ENCODE assay signal across 12 cellular contexts in genomic region chr2:69046221-69046662, GRCh38. TPM values are rescaled to one million over a fixed set of nuclear protein-coding genes. Genes with fewer than 3 reads are reported as not detected.
DNase-seq lines count a peak whose midpoint lies in the region; ATAC-seq, FAIRE-seq and TF ChIP-seq lines count a peak whose summit lies in the region.
"Had no signal": no experiment of that assay in that cellular context is flagged by ENCODE, and none has a peak within 500 bp of the region (broad histone marks: within the 10 kb centered on the region; RNA-seq: fewer than 3 reads in every experiment).

No MANE protein-coding gene starts in this region.

- H3K36me3 Mint-ChIP-seq in nephron progenitor cell (ENCODE audit: low read depth), result peaks cover 82% of the 10 kb centered on the region

- H3K27ac ChIP-seq in PC-9 (peak overlapping the region; percentile 20), H1 (ENCODE audit: low read depth, low read length) (no peak overlapping the region), aorta (ENCODE audit: low read depth in 1 of 2, low read length in 2 of 2) (peak overlapping the region in 1 of 2 donors; percentile 52), lower lobe of right lung (no peak overlapping the region)
- H3K27ac ChIP-seq: transverse colon had no signal

- TF ChIP-seq EP300 in H1 (IDR thresholded peaks at IDR 0.05; ENCODE audit: borderline replicate concordance in 1 of 2, low read depth in 2 of 2, low read length in 2 of 2), result no peak

- H3K27ac Mint-ChIP-seq in nephron progenitor cell, result peak overlapping the region; percentile 60

- no peak overlapping the region for H4K5ac ChIP-seq in H1 (ENCODE audit: insufficient read length, low read depth, low read length)

- H2BK5ac ChIP-seq in H1 (ENCODE audit: low read depth, low read length), result no peak overlapping the region

- peaks cover 15% of the 10 kb centered on the region for H3K4me1 Mint-ChIP-seq in nephron progenitor cell

- intact Hi-C loops in PC-9 (cut with micrococcal nuclease; ENCODE audit: unreplicated experiment), result no loop called here
- intact Hi-C loops in aorta (cut with DNase I), result no loop called here
- intact Hi-C loops in lower lobe of right lung (cut with DNase I), result no loop called here

- H4K8ac ChIP-seq in H1 (ENCODE audit: extremely low read depth, insufficient read depth, low read length), result no peak overlapping the region; the same call in 1 of the 2 replicates

- H3K18ac ChIP-seq in H1 (ENCODE audit: extremely low read depth, low read length), result no peak overlapping the region

- no peak overlapping the region for H2BK20ac ChIP-seq in H1 (ENCODE audit: low read length)

- H3K4me2 ChIP-seq in PC-9 (peak overlapping the region; percentile 17), H1 (ENCODE audit: insufficient read depth in 1 of 2, low read depth in 2 of 2, low read length in 2 of 2) (no peak overlapping the region)

- H3K36me3 ChIP-seq in PC-9 (ENCODE audit: low read depth), result no peaks in the 10 kb centered on the region
- H3K36me3 ChIP-seq in H1 (ENCODE audit: control insufficient read depth in 2 of 4, insufficient read depth in 4 of 4, low read length in 3 of 4), result peaks cover 0 to 7% (median 0%) of the 10 kb centered on the region in 4 experiments; a peak in 2 of 8 replicates
- peaks cover 0 to 7% of the 10 kb centered on the region in 2 donors for H3K36me3 ChIP-seq in aorta (ENCODE audit: control insufficient read depth in 1 of 2, insufficient read depth in 2 of 2, low read length in 1 of 2)
- H3K36me3 ChIP-seq in lower lobe of right lung, result peaks cover 12% of the 10 kb centered on the region
- H3K36me3 ChIP-seq: transverse colon had no signal

- H3K9me3 ChIP-seq in PC-9 (ENCODE audit: insufficient read depth, low read depth) (no peaks in the 10 kb centered on the region), H1 (ENCODE audit: insufficient read depth in 2 of 2, low read depth in 1 of 2, low read length in 1 of 2) (no peaks in the 10 kb centered on the region), aorta (ENCODE audit: control insufficient read depth, low read length) (no peaks in the 10 kb centered on the region), lower lobe of right lung (no peaks in the 10 kb centered on the region)
- H3K9me3 ChIP-seq: transverse colon had no signal

- TF ChIP-seq RAD21 in H1 (IDR thresholded peaks at IDR 0.05 in 1 of 2, conservative IDR thresholded peaks at IDR 0.05 in 1 of 2; ENCODE audit: low read depth in 2 of 2, low read length in 2 of 2), result no peak

- no peaks in the 10 kb centered on the region for H4K20me1 ChIP-seq in PC-9 (ENCODE audit: insufficient read depth)
- peaks cover 5 to 6% of the 10 kb centered on the region in 2 experiments for H4K20me1 ChIP-seq in H1 (replicated peaks in 1 of 2; ENCODE audit: control insufficient read depth in 1 of 2, insufficient read depth in 2 of 2, low read length in 2 of 2)

- no peak overlapping the region for H3K9ac ChIP-seq in H1 (replicated peaks in 1 of 4; ENCODE audit: extremely low read depth in 1 of 4, low read depth in 3 of 4, low read length in 3 of 4)

- no peak overlapping the region for H3K4me3 Mint-ChIP-seq in nephron progenitor cell

- H3K27me3 ChIP-seq in PC-9 (ENCODE audit: insufficient read depth, low read depth) (no peaks in the 10 kb centered on the region), H1 (replicated peaks in 1 of 4; ENCODE audit: control insufficient read depth in 3 of 4, extremely low read depth in 1 of 4, insufficient read depth in 3 of 4, low read length in 3 of 4) (no peaks in the 10 kb centered on the region), aorta (ENCODE audit: control insufficient read depth in 1 of 2, insufficient read depth in 2 of 2, low read length in 1 of 2) (no peaks in the 10 kb centered on the region), lower lobe of right lung (ENCODE audit: low read depth) (no peaks in the 10 kb centered on the region)
- H3K27me3 ChIP-seq: transverse colon had no signal

- no peak overlapping the region for H3K14ac ChIP-seq in H1 (ENCODE audit: insufficient read length)

- H3K4ac ChIP-seq in H1 (replicated peaks; ENCODE audit: insufficient read length, low read depth, low read length), result no peak overlapping the region

- no peaks in the 10 kb centered on the region for H3K23me2 ChIP-seq in H1 (ENCODE audit: low read depth, low read length)

- H3K79me2 ChIP-seq in PC-9 (ENCODE audit: low read depth) (no peaks in the 10 kb centered on the region), H1 (ENCODE audit: control insufficient read depth in 1 of 2, insufficient read depth in 2 of 2, low read length in 2 of 2) (no peaks in the 10 kb centered on the region)

- no peaks in the 10 kb centered on the region for H3K27me3 Mint-ChIP-seq in nephron progenitor cell (ENCODE audit: low read depth, poor library complexity)

- in situ Hi-C loops in Caki2 (cut with HindIII; ENCODE audit: low pct_unique_long_range_greater_than_20kb, low sequenced_read_pairs), result no loop called here

- H2BK15ac ChIP-seq in H1 (ENCODE audit: low read length), result no peak overlapping the region

- TF ChIP-seq POLR2A in H1 (IDR thresholded peaks at IDR 0.05; ENCODE audit: control extremely low read depth in 1 of 2, low read depth in 2 of 2, low read length in 2 of 2), result no peak

- H2BK120ac ChIP-seq in H1 (replicated peaks; ENCODE audit: low read depth, low read length), result no peak overlapping the region

- H2AK5ac ChIP-seq in H1 (ENCODE audit: low read depth, low read length), result no peak overlapping the region

- no peak overlapping the region for H2BK12ac ChIP-seq in H1 (ENCODE audit: low read depth, low read length)

- H3K9me2 ChIP-seq in PC-9 (ENCODE audit: insufficient read depth), result no peaks in the 10 kb centered on the region; the same call in 1 of the 2 replicates

- TF ChIP-seq CTCF in PC-9 (conservative IDR thresholded peaks at IDR 0.05) (no peak), H1 (IDR thresholded peaks at IDR 0.05; ENCODE audit: control extremely low read depth in 1 of 3, insufficient read depth in 1 of 3, low read depth in 1 of 3, low read length in 3 of 3) (no peak), nephron progenitor cell (IDR thresholded peaks at IDR 0.05) (no peak), lower lobe of right lung (IDR thresholded peaks at IDR 0.05) (no peak)

- WGBS in H1 (ENCODE audit: extremely low coverage in 1 of 2, insufficient coverage in 1 of 2, insufficient read length in 1 of 2, insufficient replicate concordance in 2 of 2, low coverage in 1 of 2, low lambda C conversion rate in 2 of 2, missing lambda C conversion rate in 1 of 2), 2 experiments, result 100% methylated on average over 1 of the region's 1 CpG; no CpG with 5 or more reads in 1 of the 2 experiments
- 2 to 3% methylated on average over 1 of the region's 1 CpG for WGBS in aorta, 2 donors

- CTCF ChIA-PET in PC-9 (lab: Charles Lee) (no interaction called here), H1 (lab: Charles Lee; ENCODE audit: partially characterized antibody) (interaction anchor here (1.2 kb wide), 1 partner anchor 260 kb away, joined by 8 read pairs; no protein-coding TSS in a partner anchor)

- peaks cover 3% of the 10 kb centered on the region; the same call in 1 of the 2 replicates for H3F3A ChIP-seq in PC-9 (ENCODE audit: insufficient read depth, low read depth)

- H3K4me3 ChIP-seq in PC-9 (no peak overlapping the region), H1 (ENCODE audit: extremely low read depth in 1 of 4, insufficient read depth in 2 of 4, low read depth in 3 of 4, low read length in 4 of 4) (no peak overlapping the region), aorta (ENCODE audit: low read length in 2 of 2) (no peak overlapping the region), lower lobe of right lung (no peak overlapping the region)
- H3K4me3 ChIP-seq: GM12878, transverse colon had no signal

- H4K91ac ChIP-seq in H1 (replicated peaks; ENCODE audit: insufficient read length, low read length), result no peak overlapping the region

- no peak for ATAC-seq in aorta (ENCODE audit: low FRiP score)
- no peak for ATAC-seq in lower lobe of right lung
- ATAC-seq: GM12878 had no signal

- no TSS peak for BruUV-seq in PC-9 (replicated peaks; lab: Mats Ljungman, UMichigan)

- H3K79me1 ChIP-seq in H1 (ENCODE audit: low read depth, low read length), result no peaks in the 10 kb centered on the region

- H2AFZ ChIP-seq in PC-9, result no peak overlapping the region
- H2AFZ ChIP-seq in H1 (ENCODE audit: low read length), result no peak overlapping the region

- FAIRE-seq in H1 (lab: Jason Lieb, UNC), result peak; percentile 24
- FAIRE-seq: GM12878, TTC549 had no signal

- DNase-seq in Caki2 (ENCODE audit: low read depth) (peak; percentile 60), PC-9 (peak; percentile 33 to 81), H1 (ENCODE audit: low read depth in 1 of 2, low spot score in 2 of 2) (no peak), nephron progenitor cell (no peak), NCI-H2107 (lab: John Stamatoyannopoulos, UW) (no peak), aorta (no peak), lower lobe of right lung (no peak)
- no peak for DNase-seq in central memory CD4-positive, alpha-beta T cell
- DNase-seq: transverse colon had no signal

- H3K4me1 ChIP-seq in PC-9 (replicated peaks; ENCODE audit: insufficient read depth) (peaks cover 15% of the 10 kb centered on the region), H1 (replicated peaks in 1 of 4; ENCODE audit: control insufficient read depth in 3 of 4, insufficient read depth in 4 of 4, low read length in 3 of 4) (no peaks in the 10 kb centered on the region), aorta (ENCODE audit: control insufficient read depth in 1 of 2, insufficient read depth in 2 of 2, low read length in 2 of 2) (peaks cover 0 to 5% of the 10 kb centered on the region in 2 donors), lower lobe of right lung (peaks cover 5% of the 10 kb centered on the region)

- POLR2A ChIA-PET in PC-9 (lab: Charles Lee; ENCODE audit: unreplicated experiment) (interaction anchor here (0.6 kb wide), 1 partner anchor 97 kb away, joined by 6 read pairs; no protein-coding TSS in a partner anchor), H1 (lab: Charles Lee; ENCODE audit: partially characterized antibody) (no interaction called here)

- no peaks in the 10 kb centered on the region for H3K9me3 Mint-ChIP-seq in nephron progenitor cell

- no peak overlapping the region for H3K56ac ChIP-seq in H1 (replicated peaks; ENCODE audit: insufficient read length, low read depth, low read length)

- no peak overlapping the region for H3K23ac ChIP-seq in H1 (ENCODE audit: insufficient read length)

RNA-seq across cellular contexts. Expression of gene ANTXR1, which starts 33.3 kb away (rescaled TPM):
- 1.1 and 2.0 TPM in 2 replicates for total RNA-seq in Caki2 (2014; rRNA removed; shearing (Covaris generic); ENCODE audit: low replicate concordance)
- total RNA-seq in PC-9 (2021), result 36.1 and 48.3 TPM in 2 replicates
- total RNA-seq in H1 (2021; fragmentation: NEBNext Ultra II Directional; extraction: Animal tissue kit (Norgen Biotek cat#: 25700)), result 44.3 and 45.9 TPM in 2 replicates
- 14.5 and 15.8 TPM in 2 replicates for polyA plus RNA-seq in H1 (2011; rRNA removed)
- polyA plus RNA-seq in H1 (2011; cell fraction: cytosol; rRNA removed), result 13.5 TPM
- polyA plus RNA-seq in H1 (2011; cell fraction: nucleus; rRNA removed), result 28.2 TPM
- polyA plus RNA-seq in H1 (2012, experiment 1 of 2), result 21.6 to 28.2 TPM (median 25.8 TPM) in 4 replicates
- polyA plus RNA-seq in H1 (2012, experiment 2 of 2), result 7.1 TPM
- 56.8 TPM for polyA plus RNA-seq in H1 (2013, experiment 1 of 2)
- polyA plus RNA-seq in H1 (2013, experiment 2 of 2), result 66.5 TPM
- 34.6 and 43.5 TPM in 2 replicates for polyA minus RNA-seq in H1 (2011; rRNA and poly(A)+ RNA removed)
- polyA minus RNA-seq in H1 (2011; cell fraction: cytosol; rRNA and poly(A)+ RNA removed), result 15.9 TPM
- polyA minus RNA-seq in H1 (2011; cell fraction: nucleus; rRNA and poly(A)+ RNA removed), result 65.1 TPM
- total RNA-seq in aorta, result 100 to 1,000 TPM; 181 to 358 TPM
- polyA plus RNA-seq in aorta, result 100 to 1,000 TPM; 136 to 139 TPM
- total RNA-seq in lower lobe of right lung, result 54.3 TPM
- total RNA-seq: OCI-LY7 had no signal

Comparison
In these comparisons a context has a peak if more than half of its experiments do, and no peak if none do; other contexts are left out.
1. DNase-seq: peak in Caki2 (single experiment) and PC-9 (2 of 2); none in H1 (0 of 2), nephron progenitor cell (single experiment), NCI-H2107 (single experiment), central memory CD4-positive, alpha-beta T cell (single experiment), aorta (0 of 2) and lower lobe of right lung (single experiment).
2. RNA of gene ANTXR1, which starts 33.3 kb away (total RNA-seq): 181 to 358 TPM in aorta, 54.3 TPM in lower lobe of right lung (single experiment), 36.1 to 48.3 TPM in PC-9 and 44.3 to 45.9 TPM in H1; 1.1 to 2.0 TPM in Caki2; every median in the first group is over 10 times any median in the second.